Comparison of ENCODE assay signal across 1 cellular context in genomic region chr9:5838884-5839571, GRCh38.
TF ChIP-seq lines count a peak whose summit lies in the region.

No MANE protein-coding gene starts in this region.

TF ChIP-seq in HepG2, 621 proteins besides CTCF, POLR2A, EP300 and RAD21 (continued from another document and continues in another):
- peak; percentile 100 for TF ChIP-seq ELF3 (CRISPR knock-in tag; IDR thresholded peaks at IDR 0.05)
- peak; percentile 74; the same call in 1 of the 2 replicates for TF ChIP-seq AHDC1 (CRISPR knock-in tag; IDR thresholded peaks at IDR 0.05; ENCODE audit: borderline replicate concordance)
- TF ChIP-seq, protein P1, sequence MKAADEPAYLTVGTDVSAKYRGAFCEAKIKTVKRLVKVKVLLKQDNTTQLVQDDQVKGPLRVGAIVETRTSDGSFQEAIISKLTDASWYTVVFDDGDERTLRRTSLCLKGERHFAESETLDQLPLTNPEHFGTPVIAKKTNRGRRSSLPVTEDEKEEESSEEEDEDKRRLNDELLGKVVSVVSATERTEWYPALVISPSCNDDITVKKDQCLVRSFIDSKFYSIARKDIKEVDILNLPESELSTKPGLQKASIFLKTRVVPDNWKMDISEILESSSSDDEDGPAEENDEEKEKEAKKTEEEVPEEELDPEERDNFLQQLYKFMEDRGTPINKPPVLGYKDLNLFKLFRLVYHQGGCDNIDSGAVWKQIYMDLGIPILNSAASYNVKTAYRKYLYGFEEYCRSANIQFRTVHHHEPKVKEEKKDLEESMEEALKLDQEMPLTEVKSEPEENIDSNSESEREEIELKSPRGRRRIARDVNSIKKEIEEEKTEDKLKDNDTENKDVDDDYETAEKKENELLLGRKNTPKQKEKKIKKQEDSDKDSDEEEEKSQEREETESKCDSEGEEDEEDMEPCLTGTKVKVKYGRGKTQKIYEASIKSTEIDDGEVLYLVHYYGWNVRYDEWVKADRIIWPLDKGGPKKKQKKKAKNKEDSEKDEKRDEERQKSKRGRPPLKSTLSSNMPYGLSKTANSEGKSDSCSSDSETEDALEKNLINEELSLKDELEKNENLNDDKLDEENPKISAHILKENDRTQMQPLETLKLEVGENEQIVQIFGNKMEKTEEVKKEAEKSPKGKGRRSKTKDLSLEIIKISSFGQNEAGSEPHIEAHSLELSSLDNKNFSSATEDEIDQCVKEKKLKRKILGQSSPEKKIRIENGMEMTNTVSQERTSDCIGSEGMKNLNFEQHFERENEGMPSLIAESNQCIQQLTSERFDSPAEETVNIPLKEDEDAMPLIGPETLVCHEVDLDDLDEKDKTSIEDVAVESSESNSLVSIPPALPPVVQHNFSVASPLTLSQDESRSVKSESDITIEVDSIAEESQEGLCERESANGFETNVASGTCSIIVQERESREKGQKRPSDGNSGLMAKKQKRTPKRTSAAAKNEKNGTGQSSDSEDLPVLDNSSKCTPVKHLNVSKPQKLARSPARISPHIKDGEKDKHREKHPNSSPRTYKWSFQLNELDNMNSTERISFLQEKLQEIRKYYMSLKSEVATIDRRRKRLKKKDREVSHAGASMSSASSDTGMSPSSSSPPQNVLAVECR (CRISPR knock-in tag; IDR thresholded peaks at IDR 0.05; ENCODE audit: borderline replicate concordance) = peak; percentile 41; the same call in 1 of the 2 replicates
- TF ChIP-seq CEBPG (CRISPR knock-in tag; IDR thresholded peaks at IDR 0.05) = peak; percentile 57
- 0 out of 2 replicates have a peak, but pooled peaks have one; percentile 10 for TF ChIP-seq SP5 (CRISPR knock-in tag; IDR thresholded peaks at IDR 0.05; ENCODE audit: borderline replicate concordance, low read depth)
- peak; percentile 28; the same call in 1 of the 2 replicates for TF ChIP-seq HNF4G (IDR thresholded peaks at IDR 0.05; ENCODE audit: borderline replicate concordance, low read depth, low read length)
- TF ChIP-seq HNF4G (CRISPR knock-in tag; IDR thresholded peaks at IDR 0.05; ENCODE audit: borderline replicate concordance, low read depth) = no peak
- TF ChIP-seq ZNF768 (CRISPR knock-in tag; IDR thresholded peaks at IDR 0.05) = no peak
- TF ChIP-seq ZNF709 (CRISPR knock-in tag; IDR thresholded peaks at IDR 0.05) = no peak
- 0 out of 2 replicates have a peak, but pooled peaks have one; percentile 47 for TF ChIP-seq ZSCAN29 (CRISPR knock-in tag; conservative IDR thresholded peaks at IDR 0.05)
- TF ChIP-seq, protein P2, sequence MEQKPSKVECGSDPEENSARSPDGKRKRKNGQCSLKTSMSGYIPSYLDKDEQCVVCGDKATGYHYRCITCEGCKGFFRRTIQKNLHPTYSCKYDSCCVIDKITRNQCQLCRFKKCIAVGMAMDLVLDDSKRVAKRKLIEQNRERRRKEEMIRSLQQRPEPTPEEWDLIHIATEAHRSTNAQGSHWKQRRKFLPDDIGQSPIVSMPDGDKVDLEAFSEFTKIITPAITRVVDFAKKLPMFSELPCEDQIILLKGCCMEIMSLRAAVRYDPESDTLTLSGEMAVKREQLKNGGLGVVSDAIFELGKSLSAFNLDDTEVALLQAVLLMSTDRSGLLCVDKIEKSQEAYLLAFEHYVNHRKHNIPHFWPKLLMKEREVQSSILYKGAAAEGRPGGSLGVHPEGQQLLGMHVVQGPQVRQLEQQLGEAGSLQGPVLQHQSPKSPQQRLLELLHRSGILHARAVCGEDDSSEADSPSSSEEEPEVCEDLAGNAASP (CRISPR knock-in tag; IDR thresholded peaks at IDR 0.05; ENCODE audit: borderline replicate concordance) = peak; percentile 65; the same call in 1 of the 2 replicates
- TF ChIP-seq NR1H2 (CRISPR knock-in tag; IDR thresholded peaks at IDR 0.05; ENCODE audit: borderline replicate concordance, low read depth) = no peak
- peak; percentile 36; the same call in 1 of the 2 replicates for TF ChIP-seq CBX5 (CRISPR knock-in tag; IDR thresholded peaks at IDR 0.05; ENCODE audit: borderline replicate concordance)
- peak; percentile 90 for TF ChIP-seq SIN3A (IDR thresholded peaks at IDR 0.05; ENCODE audit: borderline replicate concordance, low read depth, low read length)
- TF ChIP-seq JUND (CRISPR knock-in tag; IDR thresholded peaks at IDR 0.05) = peak; percentile 47; the same call in 1 of the 2 replicates
- TF ChIP-seq, protein P3, sequence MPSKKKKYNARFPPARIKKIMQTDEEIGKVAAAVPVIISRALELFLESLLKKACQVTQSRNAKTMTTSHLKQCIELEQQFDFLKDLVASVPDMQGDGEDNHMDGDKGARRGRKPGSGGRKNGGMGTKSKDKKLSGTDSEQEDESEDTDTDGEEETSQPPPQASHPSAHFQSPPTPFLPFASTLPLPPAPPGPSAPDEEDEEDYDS (CRISPR knock-in tag; IDR thresholded peaks at IDR 0.05) = peak; percentile 16; the same call in 1 of the 2 replicates
- 0 out of 2 replicates have a peak, but pooled peaks have one; percentile 53 for TF ChIP-seq MYPOP (CRISPR knock-in tag; IDR thresholded peaks at IDR 0.05)
- TF ChIP-seq MAX (IDR thresholded peaks at IDR 0.05) = peak; percentile 75
- peak; percentile 38; the same call in 1 of the 2 replicates for TF ChIP-seq KMT2B (CRISPR knock-in tag; IDR thresholded peaks at IDR 0.05)
- peak; percentile 76 for TF ChIP-seq PHF21A (CRISPR knock-in tag; IDR thresholded peaks at IDR 0.05)
- TF ChIP-seq ELF4 (CRISPR knock-in tag; IDR thresholded peaks at IDR 0.05; ENCODE audit: borderline replicate concordance) = peak; percentile 72; the same call in 1 of the 2 replicates
- TF ChIP-seq, protein P4, sequence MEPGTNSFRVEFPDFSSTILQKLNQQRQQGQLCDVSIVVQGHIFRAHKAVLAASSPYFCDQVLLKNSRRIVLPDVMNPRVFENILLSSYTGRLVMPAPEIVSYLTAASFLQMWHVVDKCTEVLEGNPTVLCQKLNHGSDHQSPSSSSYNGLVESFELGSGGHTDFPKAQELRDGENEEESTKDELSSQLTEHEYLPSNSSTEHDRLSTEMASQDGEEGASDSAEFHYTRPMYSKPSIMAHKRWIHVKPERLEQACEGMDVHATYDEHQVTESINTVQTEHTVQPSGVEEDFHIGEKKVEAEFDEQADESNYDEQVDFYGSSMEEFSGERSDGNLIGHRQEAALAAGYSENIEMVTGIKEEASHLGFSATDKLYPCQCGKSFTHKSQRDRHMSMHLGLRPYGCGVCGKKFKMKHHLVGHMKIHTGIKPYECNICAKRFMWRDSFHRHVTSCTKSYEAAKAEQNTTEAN (CRISPR knock-in tag; conservative IDR thresholded peaks at IDR 0.05) = no peak
- TF ChIP-seq EZH2 (conservative IDR thresholded peaks at IDR 0.05; ENCODE audit: low read depth, low read length) = no peak
- no peak for TF ChIP-seq ZFP36L2 (CRISPR knock-in tag; IDR thresholded peaks at IDR 0.05)
- peak; percentile 46; the same call in 1 of the 2 replicates for TF ChIP-seq ATF3 (CRISPR knock-in tag; IDR thresholded peaks at IDR 0.05)
- no peak for TF ChIP-seq JARID2 (CRISPR knock-in tag; IDR thresholded peaks at IDR 0.05; ENCODE audit: insufficient replicate concordance)
- TF ChIP-seq ZNF564 (CRISPR knock-in tag; IDR thresholded peaks at IDR 0.05) = peak; percentile 54; the same call in 1 of the 2 replicates
- TF ChIP-seq, protein P5, sequence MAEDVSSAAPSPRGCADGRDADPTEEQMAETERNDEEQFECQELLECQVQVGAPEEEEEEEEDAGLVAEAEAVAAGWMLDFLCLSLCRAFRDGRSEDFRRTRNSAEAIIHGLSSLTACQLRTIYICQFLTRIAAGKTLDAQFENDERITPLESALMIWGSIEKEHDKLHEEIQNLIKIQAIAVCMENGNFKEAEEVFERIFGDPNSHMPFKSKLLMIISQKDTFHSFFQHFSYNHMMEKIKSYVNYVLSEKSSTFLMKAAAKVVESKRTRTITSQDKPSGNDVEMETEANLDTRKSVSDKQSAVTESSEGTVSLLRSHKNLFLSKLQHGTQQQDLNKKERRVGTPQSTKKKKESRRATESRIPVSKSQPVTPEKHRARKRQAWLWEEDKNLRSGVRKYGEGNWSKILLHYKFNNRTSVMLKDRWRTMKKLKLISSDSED (CRISPR knock-in tag; IDR thresholded peaks at IDR 0.05) = no peak
- no peak for TF ChIP-seq MYNN (CRISPR knock-in tag; IDR thresholded peaks at IDR 0.05; ENCODE audit: low read depth)
- peak; percentile 32 for TF ChIP-seq XRCC5 (optimal IDR thresholded peaks at IDR 0.05; ENCODE audit: low read length)
- TF ChIP-seq MAFK (conservative IDR thresholded peaks at IDR 0.05 in 1 of 2, IDR thresholded peaks at IDR 0.05 in 1 of 2; ENCODE audit: low read length in 2 of 2) = peak; percentile 99 to 100
- peak in 1 of 2 experiments; percentile 26; a peak in 1 of 4 replicates for TF ChIP-seq ATF4 (CRISPR knock-in tag; IDR thresholded peaks at IDR 0.05)
- TF ChIP-seq REPIN1 (CRISPR knock-in tag; IDR thresholded peaks at IDR 0.05; ENCODE audit: borderline replicate concordance, low read depth) = no peak
- peak; percentile 46; the same call in 1 of the 2 replicates for TF ChIP-seq ZNF788 (CRISPR knock-in tag; IDR thresholded peaks at IDR 0.05; ENCODE audit: borderline replicate concordance)
- TF ChIP-seq, protein P6, sequence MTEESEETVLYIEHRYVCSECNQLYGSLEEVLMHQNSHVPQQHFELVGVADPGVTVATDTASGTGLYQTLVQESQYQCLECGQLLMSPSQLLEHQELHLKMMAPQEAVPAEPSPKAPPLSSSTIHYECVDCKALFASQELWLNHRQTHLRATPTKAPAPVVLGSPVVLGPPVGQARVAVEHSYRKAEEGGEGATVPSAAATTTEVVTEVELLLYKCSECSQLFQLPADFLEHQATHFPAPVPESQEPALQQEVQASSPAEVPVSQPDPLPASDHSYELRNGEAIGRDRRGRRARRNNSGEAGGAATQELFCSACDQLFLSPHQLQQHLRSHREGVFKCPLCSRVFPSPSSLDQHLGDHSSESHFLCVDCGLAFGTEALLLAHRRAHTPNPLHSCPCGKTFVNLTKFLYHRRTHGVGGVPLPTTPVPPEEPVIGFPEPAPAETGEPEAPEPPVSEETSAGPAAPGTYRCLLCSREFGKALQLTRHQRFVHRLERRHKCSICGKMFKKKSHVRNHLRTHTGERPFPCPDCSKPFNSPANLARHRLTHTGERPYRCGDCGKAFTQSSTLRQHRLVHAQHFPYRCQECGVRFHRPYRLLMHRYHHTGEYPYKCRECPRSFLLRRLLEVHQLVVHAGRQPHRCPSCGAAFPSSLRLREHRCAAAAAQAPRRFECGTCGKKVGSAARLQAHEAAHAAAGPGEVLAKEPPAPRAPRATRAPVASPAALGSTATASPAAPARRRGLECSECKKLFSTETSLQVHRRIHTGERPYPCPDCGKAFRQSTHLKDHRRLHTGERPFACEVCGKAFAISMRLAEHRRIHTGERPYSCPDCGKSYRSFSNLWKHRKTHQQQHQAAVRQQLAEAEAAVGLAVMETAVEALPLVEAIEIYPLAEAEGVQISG (CRISPR knock-in tag; IDR thresholded peaks at IDR 0.05) = peak; percentile 40; the same call in 1 of the 2 replicates
- TF ChIP-seq HHEX (CRISPR knock-in tag; IDR thresholded peaks at IDR 0.05) = no peak
- TF ChIP-seq ZFP41 (CRISPR knock-in tag; IDR thresholded peaks at IDR 0.05; ENCODE audit: borderline replicate concordance) = no peak
